In genomic region chr11:68099474-68100405, GRCh38 we compare ENCODE assay signal across 8 cellular contexts. TPM values are rescaled to one million over a fixed set of nuclear protein-coding genes. Genes with fewer than 3 reads are reported as not detected.
DNase-seq lines count a peak whose midpoint lies in the region; ATAC-seq and TF ChIP-seq lines count a peak whose summit lies in the region.

No MANE protein-coding gene starts in this region.

- H3K9me3 Mint-ChIP-seq in naive thymus-derived CD4-positive, alpha-beta T cell: no peaks in the 10 kb centered on the region

- peak overlapping the region; percentile 10 for H3K4me3 ChIP-seq in astrocyte of the spinal cord (ENCODE audit: low read depth, low read length)
- no peak overlapping the region for H3K4me3 ChIP-seq in naive thymus-derived CD4-positive, alpha-beta T cell (ENCODE audit: low read length)

- H3K9me3 ChIP-seq in naive thymus-derived CD4-positive, alpha-beta T cell (ENCODE audit: control insufficient read depth in 2 of 3, low read length in 3 of 3): no peaks in the 10 kb centered on the region

- peak overlapping the region; percentile 49 for H3K27ac ChIP-seq in naive thymus-derived CD4-positive, alpha-beta T cell (ENCODE audit: low read depth, low read length)

- intact Hi-C loops in naive thymus-derived CD4-positive, alpha-beta T cell (cut with micrococcal nuclease): loop anchor here in 1 of 2 donors (1.0 kb wide), 1 partner anchor 22 kb away; the partner anchor contains the start of gene CHKA

- CTCF ChIA-PET in naive thymus-derived CD4-positive, alpha-beta T cell (lab: Charles Lee): no interaction called here

- ATAC-seq in GM21423 (IDR thresholded peaks at IDR 0.05; ENCODE audit: unreplicated experiment) (peak; percentile 65), HG03469 (IDR thresholded peaks at IDR 0.05; ENCODE audit: unreplicated experiment) (no peak), GM18858 (IDR thresholded peaks at IDR 0.05; ENCODE audit: unreplicated experiment) (no peak)
- peak; percentile 82 for ATAC-seq in naive thymus-derived CD4-positive, alpha-beta T cell

- no peak for TF ChIP-seq CTCF in astrocyte of the spinal cord (IDR thresholded peaks at IDR 0.05; ENCODE audit: low read depth, low read length)

- no peaks in the 10 kb centered on the region for H3K36me3 ChIP-seq in naive thymus-derived CD4-positive, alpha-beta T cell (ENCODE audit: control insufficient read depth in 2 of 3, insufficient read depth in 3 of 3, low read length in 3 of 3)

- H3K27ac Mint-ChIP-seq in naive thymus-derived CD4-positive, alpha-beta T cell: peak overlapping the region in 8 of 9 donors; percentile 42 to 87 (median 75)

- H3K27me3 ChIP-seq in naive thymus-derived CD4-positive, alpha-beta T cell (ENCODE audit: control insufficient read depth in 2 of 2, insufficient read depth in 2 of 2, low read length in 2 of 2): no peaks in the 10 kb centered on the region

- H3K4me1 ChIP-seq in naive thymus-derived CD4-positive, alpha-beta T cell (ENCODE audit: control insufficient read depth in 2 of 2, insufficient read depth in 2 of 2, low read length in 2 of 2): peaks cover 0 to 5% of the 10 kb centered on the region in 2 donors

- DNase-seq in NCI-H526 treated with DMSO at 0.1 percent for 48 hours (lab: John Stamatoyannopoulos, UW) (peak; percentile 64), astrocyte of the spinal cord (ENCODE audit: low read depth, low spot score) (peak; percentile 82), NCI-H1436 (lab: John Stamatoyannopoulos, UW) (no peak), NCI-H1417 treated with DMSO at 0.1 percent for 48 hours (lab: John Stamatoyannopoulos, UW) (no peak)
- DNase-seq in naive thymus-derived CD4-positive, alpha-beta T cell: peak in 7 of 9 donors; percentile 26 to 50 (median 41)

- POLR2A ChIA-PET in naive thymus-derived CD4-positive, alpha-beta T cell (lab: Charles Lee): interaction anchor here (0.9 kb wide), 1 partner anchor 9 kb away, joined by 3 read pairs; no protein-coding TSS in a partner anchor

- H3K4me1 Mint-ChIP-seq in naive thymus-derived CD4-positive, alpha-beta T cell: peaks cover 9 to 25% (median 22%) of the 10 kb centered on the region in 7 donors

- no peaks in the 10 kb centered on the region for H3K27me3 Mint-ChIP-seq in naive thymus-derived CD4-positive, alpha-beta T cell

- peaks cover 0 to 4% (median 0%) of the 10 kb centered on the region in 5 donors for H3K36me3 Mint-ChIP-seq in naive thymus-derived CD4-positive, alpha-beta T cell

- H3K4me3 Mint-ChIP-seq in naive thymus-derived CD4-positive, alpha-beta T cell: peak overlapping the region; percentile 27 to 84 (median 78)

- in situ Hi-C loops in astrocyte of the spinal cord (cut with HindIII; ENCODE audit: low sequenced_read_pairs): no loop called here

RNA-seq across cellular contexts. Expression of gene CHKA, which starts 21.4 kb away (rescaled TPM):
- total RNA-seq in naive thymus-derived CD4-positive, alpha-beta T cell: 10 to 100 TPM in 2 of 5 experiments, 1 to 10 TPM in 3; 6.0 to 31.3 (median 7.3) TPM
- 1 to 10 TPM; 1.4 to 4.4 TPM for polyA plus RNA-seq in naive thymus-derived CD4-positive, alpha-beta T cell

Comparison
In these comparisons a context has a peak if more than half of its experiments do, and no peak if none do; other contexts are left out.
1. ATAC-seq: peak in GM21423 (single experiment) and naive thymus-derived CD4-positive, alpha-beta T cell (single experiment); none in HG03469 (single experiment) and GM18858 (single experiment).
2. DNase-seq: peak in NCI-H526 treated with DMSO at 0.1 percent for 48 hours (single experiment), astrocyte of the spinal cord (single experiment) and naive thymus-derived CD4-positive, alpha-beta T cell (7 of 9); none in NCI-H1436 (single experiment) and NCI-H1417 treated with DMSO at 0.1 percent for 48 hours (single experiment).